32 cellular contexts compared by ENCODE assay signal in genomic region chr3:135328036-135328435, GRCh38.
"Had no signal": no experiment of that assay in that cellular context is flagged by ENCODE, and none has a peak within 500 bp of the region (broad histone marks: within the 10 kb centered on the region; RNA-seq: fewer than 3 reads in every experiment).

No MANE protein-coding gene starts in this region.

- ATAC-seq: activated CD4-positive, alpha-beta T cell treated with anti-CD3 and anti-CD28 coated beads for 36 hours; activated CD4-positive, CD25-positive, alpha-beta regulatory T cell treated with anti-CD3 and anti-CD28 coated beads, Interleukin-2, amount 50 U/mL, for 24 hours; activated CD8-positive, alpha-beta memory T cell treated with anti-CD3 and anti-CD28 coated beads, Interleukin-2, amount 10 ng/mL, durations not matched to agents 7 days and 5 days; activated CD8-positive, alpha-beta T cell treated with anti-CD3 and anti-CD28 coated beads for 36 hours; activated CD8-positive, alpha-beta T cell treated with anti-CD3 and anti-CD28 coated beads, Interleukin-2, amount 10 ng/mL, durations not matched to agents 7 days and 5 days; T-cell; T-helper 17 cell; WTC11 had no signal

- H3K27ac ChIP-seq: VCaP, WERI-Rb-1 had no signal

- H3K36me3 ChIP-seq: WERI-Rb-1 had no signal

- DNase-seq: activated B cell treated with CpG ODN at 0.5 μM for 24 hours; activated CD4-positive, alpha-beta memory T cell treated with anti-CD3 and anti-CD28 coated beads for 36 hours; activated CD4-positive, alpha-beta memory T cell treated with anti-CD3 and anti-CD28 coated beads, Interleukin-2, amount 10 ng/mL, durations not matched to agents 7 days and 5 days; activated CD4-positive, alpha-beta T cell treated with anti-CD3 and anti-CD28 coated beads for 1 hour; activated CD4-positive, alpha-beta T cell treated with anti-CD3 and anti-CD28 coated beads for 36 hours; activated CD4-positive, alpha-beta T cell treated with anti-CD3 and anti-CD28 coated beads for 4 hours; activated CD4-positive, alpha-beta T cell treated with anti-CD3 and anti-CD28 coated beads for 48 hours; activated CD4-positive, alpha-beta T cell treated with anti-CD3 and anti-CD28 coated beads, Interleukin-2, amount 10 ng/mL, durations not matched to agents 24 days and 14 days; activated CD4-positive, alpha-beta T cell treated with anti-CD3 and anti-CD28 coated beads, Interleukin-2, amount 10 ng/mL, durations not matched to agents 7 days and 5 days; activated CD4-positive, alpha-beta T cell treated with anti-CD3 and anti-CD28 coated beads, Interleukin-2, amount 50 U/mL, for 1 hour; activated CD4-positive, alpha-beta T cell treated with anti-CD3 and anti-CD28 coated beads, Interleukin-2, amount 50 U/mL, for 4 hours; activated CD4-positive, alpha-beta T cell treated with anti-CD3 and anti-CD28 coated beads, Interleukin-2, amount 50 U/mL, for 48 hours; activated CD4-positive, CD25-positive, alpha-beta regulatory T cell; activated CD4-positive, CD25-positive, alpha-beta regulatory T cell treated with anti-CD3 and anti-CD28 coated beads, Interleukin-2, amount 50 U/mL, for 72 hours; activated CD8-positive, alpha-beta memory T cell treated with anti-CD3 and anti-CD28 coated beads for 24 hours; activated CD8-positive, alpha-beta memory T cell treated with anti-CD3 and anti-CD28 coated beads, Interleukin-2, amount 10 ng/mL, durations not matched to agents 7 days and 5 days; activated CD8-positive, alpha-beta memory T cell treated with anti-CD3 and anti-CD28 coated beads, Interleukin-2, amount 50 U/mL, for 4 hours; activated CD8-positive, alpha-beta memory T cell treated with anti-CD3 and anti-CD28 coated beads, Interleukin-2, amount 50 U/mL, for 48 hours; activated CD8-positive, alpha-beta T cell treated with anti-CD3 and anti-CD28 coated beads for 36 hours; activated CD8-positive, alpha-beta T cell treated with anti-CD3 and anti-CD28 coated beads, Interleukin-2, amount 10 ng/mL, durations not matched to agents 7 days and 5 days; activated T-cell treated with anti-CD3 and anti-CD28 coated beads for 4 hours; T-cell; T-helper 1 cell; T-helper 17 cell; T-helper 2 cell; T-helper 9 cell; T1000; WERI-Rb-1 had no signal

- FAIRE-seq: TTC549 had no signal
